Comparison of ENCODE assay signal across 18 cellular contexts in the genomic region with DNA sequence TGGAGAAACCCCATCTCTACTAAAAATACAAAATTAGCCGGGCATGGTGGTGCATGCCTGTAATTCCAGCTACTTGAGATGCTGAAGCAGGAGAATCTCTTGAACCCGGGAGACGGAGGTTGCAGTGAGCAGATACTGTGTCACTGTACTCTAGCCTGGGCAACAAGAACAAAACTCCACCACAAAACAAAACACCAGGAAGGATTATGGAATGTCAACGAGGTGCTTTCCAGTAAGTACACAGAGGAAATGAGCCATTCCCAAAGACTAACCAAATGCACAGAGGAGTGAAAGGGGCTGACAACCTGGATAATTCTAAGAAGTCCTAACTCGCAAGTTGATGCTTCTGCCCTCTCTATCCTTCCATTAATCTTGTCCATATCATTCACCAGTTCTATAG.
DNase-seq lines count a peak whose midpoint lies in the region; ATAC-seq, FAIRE-seq and TF ChIP-seq lines count a peak whose summit lies in the region.
"Had no signal": no experiment of that assay in that cellular context is flagged by ENCODE, and none has a peak within 500 bp of the region (broad histone marks: within the 10 kb centered on the region; RNA-seq: fewer than 3 reads in every experiment).

No MANE protein-coding gene starts in this region.

- H3K4me3 ChIP-seq in IMR-90 (ENCODE audit: insufficient read depth, low read depth, low read length) = no peak overlapping the region
- no peak overlapping the region for H3K4me3 ChIP-seq in bronchial epithelial cell (ENCODE audit: low read depth, low read length)
- H3K4me3 ChIP-seq in lower lobe of right lung = no peak overlapping the region
- H3K4me3 ChIP-seq: gastrocnemius medialis, HAP-1, MG63 had no signal

- no peak for TF ChIP-seq RAD21 in IMR-90 (IDR thresholded peaks at IDR 0.05; ENCODE audit: low read length)

- no peak overlapping the region for H2AFZ ChIP-seq in IMR-90 (replicated peaks; ENCODE audit: low read length, poor library complexity)

- ATAC-seq in IMR-90 (ENCODE audit: low read depth) = 0 out of 2 replicates have a peak, but pooled peaks have one; percentile 18
- ATAC-seq in lower lobe of right lung = peak; percentile 42 to 61
- no peak for ATAC-seq in HG02884 (IDR thresholded peaks at IDR 0.05; ENCODE audit: unreplicated experiment)
- ATAC-seq in GM19328 (IDR thresholded peaks at IDR 0.05; ENCODE audit: unreplicated experiment) = no peak
- ATAC-seq: gastrocnemius medialis had no signal

- no peak overlapping the region for H4K91ac ChIP-seq in IMR-90 (ENCODE audit: insufficient read depth, low read depth, low read length)

- H3K27me3 ChIP-seq in IMR-90 (ENCODE audit: control insufficient read depth, insufficient read depth, low read length) = no peaks in the 10 kb centered on the region
- H3K27me3 ChIP-seq in bronchial epithelial cell (ENCODE audit: control insufficient read depth, insufficient read depth, low read length) = no peaks in the 10 kb centered on the region
- H3K27me3 ChIP-seq in lower lobe of right lung (ENCODE audit: low read depth) = no peaks in the 10 kb centered on the region
- H3K27me3 ChIP-seq: gastrocnemius medialis, MG63 had no signal

- FAIRE-seq in bronchial epithelial cell (lab: Jason Lieb, UNC) = no peak

- no peaks in the 10 kb centered on the region for H3K9me3 ChIP-seq in IMR-90 (ENCODE audit: control insufficient read depth, insufficient read depth, low read length)
- H3K9me3 ChIP-seq in lower lobe of right lung = no peaks in the 10 kb centered on the region
- H3K9me3 ChIP-seq: gastrocnemius medialis, HAP-1, MG63 had no signal

- no peak overlapping the region for H2BK120ac ChIP-seq in IMR-90 (ENCODE audit: low read depth, low read length)

- H2BK5ac ChIP-seq in IMR-90 (ENCODE audit: low read depth, low read length, poor library complexity, severe bottlenecking) = no peak overlapping the region

- peaks cover 49% of the 10 kb centered on the region for H4K20me1 ChIP-seq in IMR-90 (ENCODE audit: insufficient read depth, low read length)

- H2AK5ac ChIP-seq in IMR-90 (ENCODE audit: low read depth, low read length) = no peak overlapping the region

- no peak overlapping the region for H3K14ac ChIP-seq in IMR-90 (replicated peaks; ENCODE audit: low read depth, low read length)

- no peak for TF ChIP-seq POLR2A in IMR-90 (IDR thresholded peaks at IDR 0.05; ENCODE audit: low read depth, low read length)

- no peak overlapping the region for H3K4me2 ChIP-seq in IMR-90 (ENCODE audit: low read depth, low read length)

- no peak overlapping the region for H3K23ac ChIP-seq in IMR-90 (ENCODE audit: low read depth, low read length)

- H3K4me1 ChIP-seq in IMR-90 (ENCODE audit: control insufficient read depth, insufficient read depth, low read length) = peaks cover 16% of the 10 kb centered on the region
- H3K4me1 ChIP-seq in lower lobe of right lung = peaks cover 13% of the 10 kb centered on the region
- H3K4me1 ChIP-seq: gastrocnemius medialis had no signal

- H3K56ac ChIP-seq in IMR-90 (ENCODE audit: extremely low read depth, insufficient read depth, low read length) = no peak overlapping the region

- peaks cover 36 to 81% of the 10 kb centered on the region in 2 experiments for H3K79me1 ChIP-seq in IMR-90 (ENCODE audit: low read depth in 1 of 2, low read length in 2 of 2)

- H3K9ac ChIP-seq in IMR-90 (ENCODE audit: low read depth, low read length) = no peak overlapping the region

- intact Hi-C loops in IMR-90 (cut with micrococcal nuclease) = no loop called here
- intact Hi-C loops in lower lobe of right lung (cut with DNase I) = no loop called here

- H3K36me3 ChIP-seq in IMR-90 (ENCODE audit: control insufficient read depth, insufficient read depth, low read length) (peaks cover 48% of the 10 kb centered on the region), bronchial epithelial cell (ENCODE audit: control insufficient read depth, insufficient read depth, low read length) (peaks cover 3% of the 10 kb centered on the region), lower lobe of right lung (peaks cover 15% of the 10 kb centered on the region)
- H3K36me3 ChIP-seq: gastrocnemius medialis had no signal

- in situ Hi-C loops in IMR-90 (cut with MboI; ENCODE audit: low sequenced_read_pairs) = no loop called here

- H3K18ac ChIP-seq in IMR-90 (ENCODE audit: low read depth, low read length) = no peak overlapping the region

- no peak overlapping the region for H2AK9ac ChIP-seq in IMR-90 (replicated peaks; ENCODE audit: low read depth, low read length, poor library complexity)

- H3K27ac ChIP-seq in IMR-90 (ENCODE audit: insufficient read depth, low read length) (no peak overlapping the region), lower lobe of right lung (peak overlapping the region; percentile 34)
- H3K27ac ChIP-seq: gastrocnemius medialis had no signal

- H4K8ac ChIP-seq in IMR-90 (ENCODE audit: low read depth in 2 of 2, low read length in 2 of 2) = no peak overlapping the region

- TF ChIP-seq CTCF in IMR-90 (conservative IDR thresholded peaks at IDR 0.05; ENCODE audit: low read depth, low read length) (no peak), bronchial epithelial cell (IDR thresholded peaks at IDR 0.05; ENCODE audit: insufficient read depth, low read length, severe bottlenecking) (no peak), lower lobe of right lung (IDR thresholded peaks at IDR 0.05) (no peak)

- H2BK15ac ChIP-seq in IMR-90 (ENCODE audit: low read depth, low read length) = no peak overlapping the region

- dilution Hi-C loops in IMR-90 (cut with HindIII; ENCODE audit: low sequenced_read_pairs, unreplicated experiment) = no loop called here

- H3K4ac ChIP-seq in IMR-90 (ENCODE audit: low read depth, low read length) = no peak overlapping the region

- H2BK20ac ChIP-seq in IMR-90 (ENCODE audit: low read depth, low read length) = no peak overlapping the region

- POLR2A ChIA-PET in IMR-90 (lab: Charles Lee; ENCODE audit: unreplicated experiment) = no interaction called here

- peaks cover 10% of the 10 kb centered on the region for H3K9me1 ChIP-seq in IMR-90 (ENCODE audit: insufficient read depth, low read length)

- no peak overlapping the region for H4K5ac ChIP-seq in IMR-90 (ENCODE audit: low read depth, low read length)

- CTCF ChIA-PET in IMR-90 (lab: Yijun Ruan, JAX) = no interaction called here

- no TSS peak for BruUV-seq in IMR-90 (replicated peaks; lab: Mats Ljungman, UMichigan)

- peak; percentile 31 for DNase-seq in EH (ENCODE audit: low read depth)
- DNase-seq in IMR-90 = peak; percentile 61
- peak; percentile 68 for DNase-seq in bronchial epithelial cell (ENCODE audit: low read depth)
- no peak for DNase-seq in lower lobe of right lung
- DNase-seq in DMS114 treated with DMSO at 0.1 percent for 48 hours (lab: John Stamatoyannopoulos, UW; ENCODE audit: unreplicated experiment) = no peak
- DNase-seq in activated CD8-positive, alpha-beta memory T cell treated with anti-CD3 and anti-CD28 coated beads for 24 hours = no peak
- DNase-seq: activated CD4-positive, alpha-beta T cell treated with anti-CD3 and anti-CD28 coated beads, Interleukin-2, amount 50 U/mL, for 48 hours; activated naive CD8-positive, alpha-beta T cell treated with anti-CD3 and anti-CD28 coated beads for 36 hours; activated T-cell treated with anti-CD3 and anti-CD28 coated beads, Interleukin-2, amount 50 U/mL, for 48 hours; COR-L47; gastrocnemius medialis; MG63; NCI-H774; RPMI8226; SW 1271 had no signal

- 100% methylated on average over 1 of the region's 5 CpGs; no CpG with 5 or more reads in 1 of the 2 experiments for WGBS in IMR-90 (ENCODE audit: extremely low coverage in 2 of 2, insufficient read length in 1 of 2), 2 experiments

TF ChIP-seq in IMR-90, 13 proteins besides CTCF, POLR2A, EP300 and RAD21:
- TF ChIP-seq, protein P1, sequence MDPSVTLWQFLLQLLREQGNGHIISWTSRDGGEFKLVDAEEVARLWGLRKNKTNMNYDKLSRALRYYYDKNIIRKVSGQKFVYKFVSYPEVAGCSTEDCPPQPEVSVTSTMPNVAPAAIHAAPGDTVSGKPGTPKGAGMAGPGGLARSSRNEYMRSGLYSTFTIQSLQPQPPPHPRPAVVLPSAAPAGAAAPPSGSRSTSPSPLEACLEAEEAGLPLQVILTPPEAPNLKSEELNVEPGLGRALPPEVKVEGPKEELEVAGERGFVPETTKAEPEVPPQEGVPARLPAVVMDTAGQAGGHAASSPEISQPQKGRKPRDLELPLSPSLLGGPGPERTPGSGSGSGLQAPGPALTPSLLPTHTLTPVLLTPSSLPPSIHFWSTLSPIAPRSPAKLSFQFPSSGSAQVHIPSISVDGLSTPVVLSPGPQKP (IDR thresholded peaks at IDR 0.05; ENCODE audit: borderline replicate concordance, low read depth, low read length) = no peak
- TF ChIP-seq MAFK (IDR thresholded peaks at IDR 0.05; ENCODE audit: low read depth, low read length) (no peak), CHD1 (IDR thresholded peaks at IDR 0.05; ENCODE audit: low read depth, low read length) (no peak), BHLHE40 (IDR thresholded peaks at IDR 0.05; ENCODE audit: low read depth, low read length) (no peak), RFX5 (IDR thresholded peaks at IDR 0.05; ENCODE audit: low read depth, low read length) (no peak), NFE2L2 (IDR thresholded peaks at IDR 0.05; ENCODE audit: low read depth, low read length) (no peak), SMC3 (IDR thresholded peaks at IDR 0.05; ENCODE audit: low read depth, low read length) (no peak), MXI1 (IDR thresholded peaks at IDR 0.05; ENCODE audit: borderline replicate concordance, low read depth, low read length) (no peak), CEBPB (IDR thresholded peaks at IDR 0.05; ENCODE audit: low read depth, low read length) (no peak)
- TF ChIP-seq, protein P2, sequence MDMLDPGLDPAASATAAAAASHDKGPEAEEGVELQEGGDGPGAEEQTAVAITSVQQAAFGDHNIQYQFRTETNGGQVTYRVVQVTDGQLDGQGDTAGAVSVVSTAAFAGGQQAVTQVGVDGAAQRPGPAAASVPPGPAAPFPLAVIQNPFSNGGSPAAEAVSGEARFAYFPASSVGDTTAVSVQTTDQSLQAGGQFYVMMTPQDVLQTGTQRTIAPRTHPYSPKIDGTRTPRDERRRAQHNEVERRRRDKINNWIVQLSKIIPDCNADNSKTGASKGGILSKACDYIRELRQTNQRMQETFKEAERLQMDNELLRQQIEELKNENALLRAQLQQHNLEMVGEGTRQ (IDR thresholded peaks at IDR 0.05; ENCODE audit: low read depth, low read length) = no peak

Comparison
In these comparisons a context has a peak if more than half of its experiments do, and no peak if none do; other contexts are left out.
1. DNase-seq: peak in EH (single experiment), IMR-90 (single experiment) and bronchial epithelial cell (single experiment); none in lower lobe of right lung (single experiment), DMS114 treated with DMSO at 0.1 percent for 48 hours (single experiment) and activated CD8-positive, alpha-beta memory T cell treated with anti-CD3 and anti-CD28 coated beads for 24 hours (single experiment).
2. ATAC-seq: peak in IMR-90 (single experiment) and lower lobe of right lung (2 of 2); none in HG02884 (single experiment) and GM19328 (single experiment).